ENCODE assay signal across 1 cellular context in genomic region chr6:79735183-79735582, GRCh38.
TF ChIP-seq lines count a peak whose summit lies in the region.

No MANE protein-coding gene starts in this region.

TF ChIP-seq in K562, 482 proteins besides CTCF, POLR2A, EP300 and RAD21 (continued from another document):
- TF ChIP-seq MEIS2 (IDR thresholded peaks at IDR 0.05; ENCODE audit: partially characterized antibody) (peak; percentile 35), POLR2AphosphoS2 (IDR thresholded peaks at IDR 0.05; ENCODE audit: low read length) (no peak)
